In the genomic region with DNA sequence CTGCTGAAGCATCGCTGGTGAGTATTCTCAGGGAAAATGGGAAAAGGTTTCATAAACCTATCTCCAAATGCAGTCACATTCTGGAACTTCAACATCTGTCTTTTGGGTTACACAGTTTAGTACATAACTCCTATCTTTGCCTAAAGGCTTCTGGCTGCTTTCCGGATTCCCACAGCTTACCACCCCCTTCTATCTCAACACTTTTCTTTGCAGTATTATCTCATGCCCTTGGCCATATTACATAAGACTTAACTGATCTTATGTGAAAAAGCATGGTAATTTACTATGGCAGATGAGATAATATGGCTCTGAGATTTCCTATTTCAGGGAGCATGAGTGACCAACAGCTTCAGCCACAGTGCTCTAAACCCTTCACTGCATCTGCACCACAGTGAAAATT, we compare ENCODE assay signal across 22 cellular contexts.
A peak's percentile ranks its signal among the peaks of the same experiment; 100 is the strongest.
DNase-seq lines count a peak whose midpoint lies in the region; ATAC-seq and TF ChIP-seq lines count a peak whose summit lies in the region.
"Had no signal": no experiment of that assay in that cellular context is flagged by ENCODE, and none has a peak within 500 bp of the region (broad histone marks: within the 10 kb centered on the region; RNA-seq: fewer than 3 reads in every experiment).

No MANE protein-coding gene starts in this region.

- H3K4me2 ChIP-seq in SK-N-SH (no peak overlapping the region), PC-9 (no peak overlapping the region)
- H3K4me2 ChIP-seq: A549; BLaER1 treated with 17β-estradiol and CSF1 and Interleukin-3, amounts not matched to agents 10 nM and 100 nM had no signal

- DNase-seq in SK-N-SH (peak; percentile 24), SK-N-MC (ENCODE audit: low read depth, low spot score) (peak; percentile 83), PC-9 (no peak), NCI-H748 (lab: John Stamatoyannopoulos, UW; ENCODE audit: unreplicated experiment) (no peak)
- DNase-seq: AML-193; Caco-2; Calu3; CD4-positive, alpha-beta T cell; CD8-positive, alpha-beta T cell; DMS 273 treated with DMSO at 0.1 percent for 48 hours; DMS153; DMS53; DMS79; DND-41; EL; GDM1 had no signal

- 29% methylated on average over 2 of the region's 2 CpGs for WGBS in SK-N-SH (ENCODE audit: low lambda C conversion rate)

- no peak overlapping the region for H3K9ac ChIP-seq in SK-N-SH
- H3K9ac ChIP-seq in SK-N-MC (ENCODE audit: insufficient read length): no peak overlapping the region
- H3K9ac ChIP-seq: BLaER1 treated with 17β-estradiol and CSF1 and Interleukin-3, amounts not matched to agents 10 nM and 100 nM had no signal

- H3K9me3 ChIP-seq in SK-N-SH: 0 out of 2 replicates have a peak, but pooled peaks cover 2% of the 10 kb centered on the region
- H3K9me3 ChIP-seq in SK-N-MC (ENCODE audit: low read depth, low read length): no peaks in the 10 kb centered on the region
- H3K9me3 ChIP-seq in PC-9 (ENCODE audit: insufficient read depth, low read depth): no peaks in the 10 kb centered on the region; the same call in 1 of the 2 replicates
- H3K9me3 ChIP-seq: A549; BLaER1 treated with 17β-estradiol and CSF1 and Interleukin-3, amounts not matched to agents 10 nM and 100 nM; Caco-2 had no signal

- H3K4me1 ChIP-seq in SK-N-SH (ENCODE audit: control insufficient read depth in 1 of 2, insufficient read depth in 2 of 2, low read depth in 1 of 2, low read length in 1 of 2) (no peaks in the 10 kb centered on the region; a peak in 2 of 4 replicates), PC-9 (replicated peaks; ENCODE audit: insufficient read depth) (no peaks in the 10 kb centered on the region)
- H3K4me1 ChIP-seq: A549; BLaER1 treated with 17β-estradiol and CSF1 and Interleukin-3, amounts not matched to agents 10 nM and 100 nM; Caco-2 had no signal

- H3K27ac ChIP-seq in SK-N-SH (ENCODE audit: low read depth in 2 of 2, low read length in 1 of 2): no peak overlapping the region
- H3K27ac ChIP-seq in SK-N-MC: no peak overlapping the region
- no peak overlapping the region for H3K27ac ChIP-seq in PC-9
- H3K27ac ChIP-seq: 22Rv1; A549; BLaER1 treated with 17β-estradiol and CSF1 and Interleukin-3, amounts not matched to agents 10 nM and 100 nM; C4-2B had no signal

- TF ChIP-seq RAD21 in SK-N-SH (IDR thresholded peaks at IDR 0.05; ENCODE audit: low read length): no peak

- H3K36me3 ChIP-seq in SK-N-SH (replicated peaks in 1 of 2; ENCODE audit: control insufficient read depth in 1 of 2, insufficient read depth in 2 of 2, low read length in 1 of 2): no peaks in the 10 kb centered on the region
- H3K36me3 ChIP-seq in SK-N-MC (ENCODE audit: insufficient read depth, low read length): no peaks in the 10 kb centered on the region
- H3K36me3 ChIP-seq in PC-9 (ENCODE audit: low read depth): no peaks in the 10 kb centered on the region
- H3K36me3 ChIP-seq: BLaER1 treated with 17β-estradiol and CSF1 and Interleukin-3, amounts not matched to agents 10 nM and 100 nM had no signal

- no peak for TF ChIP-seq CTCF in SK-N-SH (IDR thresholded peaks at IDR 0.05)
- TF ChIP-seq CTCF in PC-9 (conservative IDR thresholded peaks at IDR 0.05): no peak

- H3K4me3 ChIP-seq in SK-N-SH (ENCODE audit: low read depth in 2 of 2, low read length in 1 of 2) (no peak overlapping the region), SK-N-MC (no peak overlapping the region), PC-9 (no peak overlapping the region)
- H3K4me3 ChIP-seq: A549; BLaER1 treated with 17β-estradiol and CSF1 and Interleukin-3, amounts not matched to agents 10 nM and 100 nM; GM12878 had no signal

- POLR2A ChIA-PET in SK-N-SH (lab: Yijun Ruan, JAX): no interaction called here
- POLR2A ChIA-PET in PC-9 (lab: Charles Lee; ENCODE audit: unreplicated experiment): interaction anchor here (0.6 kb wide), 1 partner anchor 16 kb away, joined by 4 read pairs; no protein-coding TSS in a partner anchor

- H3F3A ChIP-seq in SK-N-SH (replicated peaks; ENCODE audit: insufficient read depth) (no peaks in the 10 kb centered on the region), PC-9 (ENCODE audit: insufficient read depth, low read depth) (no peaks in the 10 kb centered on the region)

- CTCF ChIA-PET in SK-N-SH (lab: Yijun Ruan, JAX) (no interaction called here), PC-9 (lab: Charles Lee) (no interaction called here)

- H4K20me1 ChIP-seq in SK-N-SH (ENCODE audit: insufficient read depth) (no peaks in the 10 kb centered on the region), PC-9 (ENCODE audit: insufficient read depth) (no peaks in the 10 kb centered on the region)
- H4K20me1 ChIP-seq: BLaER1 treated with 17β-estradiol and CSF1 and Interleukin-3, amounts not matched to agents 10 nM and 100 nM had no signal

- H3K27me3 ChIP-seq in SK-N-SH (ENCODE audit: insufficient read depth) (no peaks in the 10 kb centered on the region), PC-9 (ENCODE audit: insufficient read depth, low read depth) (no peaks in the 10 kb centered on the region)
- H3K27me3 ChIP-seq: BLaER1 treated with 17β-estradiol and CSF1 and Interleukin-3, amounts not matched to agents 10 nM and 100 nM had no signal

- ATAC-seq in SK-N-SH treated with all-trans-retinoic acid at 6 μM for 48 hours: no peak
- ATAC-seq: A549; CD8-positive, alpha-beta T cell; GM12878 had no signal

- TF ChIP-seq EP300 in SK-N-SH (IDR thresholded peaks at IDR 0.05; ENCODE audit: borderline replicate concordance in 1 of 2, low read depth in 1 of 2, low read length in 1 of 2): no peak; a peak in 1 of 4 replicates

- H3K9me2 ChIP-seq in SK-N-SH (no peaks in the 10 kb centered on the region), PC-9 (ENCODE audit: insufficient read depth) (no peaks in the 10 kb centered on the region)

- intact Hi-C loops in PC-9 (cut with micrococcal nuclease; ENCODE audit: unreplicated experiment): no loop called here

- no peak overlapping the region for H2AFZ ChIP-seq in SK-N-SH (ENCODE audit: low read depth)
- no peak overlapping the region for H2AFZ ChIP-seq in PC-9

- no TSS peak for BruUV-seq in PC-9 (replicated peaks; lab: Mats Ljungman, UMichigan)

- no peaks in the 10 kb centered on the region for H3K79me2 ChIP-seq in SK-N-SH (ENCODE audit: insufficient read depth)
- H3K79me2 ChIP-seq in PC-9 (ENCODE audit: low read depth): no peaks in the 10 kb centered on the region

TF ChIP-seq in SK-N-SH, 30 proteins besides CTCF, POLR2A, EP300 and RAD21 (continues in another document):
- TF ChIP-seq ZBTB33 (IDR thresholded peaks at IDR 0.05; ENCODE audit: borderline replicate concordance, low read depth) (no peak), FOXJ3 (CRISPR knock-in tag; IDR thresholded peaks at IDR 0.05) (no peak), TAF1 (IDR thresholded peaks at IDR 0.05; ENCODE audit: borderline replicate concordance, low read depth, low read length) (no peak), RCOR1 (IDR thresholded peaks at IDR 0.05; ENCODE audit: low read length) (0 out of 2 replicates have a peak, but pooled peaks have one; percentile 19), GATA2 (CRISPR knock-in tag; IDR thresholded peaks at IDR 0.05) (peak; percentile 75)

TF ChIP-seq in SK-N-SH treated with all-trans-retinoic acid at 6 μM for 48 hours, 23 proteins besides CTCF, POLR2A, EP300 and RAD21:
- TF ChIP-seq, protein P1, sequence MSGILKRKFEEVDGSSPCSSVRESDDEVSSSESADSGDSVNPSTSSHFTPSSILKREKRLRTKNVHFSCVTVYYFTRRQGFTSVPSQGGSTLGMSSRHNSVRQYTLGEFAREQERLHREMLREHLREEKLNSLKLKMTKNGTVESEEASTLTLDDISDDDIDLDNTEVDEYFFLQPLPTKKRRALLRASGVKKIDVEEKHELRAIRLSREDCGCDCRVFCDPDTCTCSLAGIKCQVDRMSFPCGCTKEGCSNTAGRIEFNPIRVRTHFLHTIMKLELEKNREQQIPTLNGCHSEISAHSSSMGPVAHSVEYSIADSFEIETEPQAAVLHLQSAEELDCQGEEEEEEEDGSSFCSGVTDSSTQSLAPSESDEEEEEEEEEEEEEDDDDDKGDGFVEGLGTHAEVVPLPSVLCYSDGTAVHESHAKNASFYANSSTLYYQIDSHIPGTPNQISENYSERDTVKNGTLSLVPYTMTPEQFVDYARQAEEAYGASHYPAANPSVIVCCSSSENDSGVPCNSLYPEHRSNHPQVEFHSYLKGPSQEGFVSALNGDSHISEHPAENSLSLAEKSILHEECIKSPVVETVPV (CRISPR knock-in tag; IDR thresholded peaks at IDR 0.05): no peak
- no peak for TF ChIP-seq TOX (CRISPR knock-in tag; IDR thresholded peaks at IDR 0.05; ENCODE audit: borderline replicate concordance)
- TF ChIP-seq ESRRG (CRISPR knock-in tag; IDR thresholded peaks at IDR 0.05): no peak
- no peak for TF ChIP-seq ZFP30 (CRISPR knock-in tag; IDR thresholded peaks at IDR 0.05)
- TF ChIP-seq ZNF70 (CRISPR knock-in tag; IDR thresholded peaks at IDR 0.05): no peak
- TF ChIP-seq OSR1 (CRISPR knock-in tag; IDR thresholded peaks at IDR 0.05): no peak
- TF ChIP-seq POU6F1 (CRISPR knock-in tag; IDR thresholded peaks at IDR 0.05; ENCODE audit: borderline replicate concordance, low read depth): no peak
- no peak for TF ChIP-seq TCF4 (CRISPR knock-in tag; IDR thresholded peaks at IDR 0.05; ENCODE audit: borderline replicate concordance)
- no peak for TF ChIP-seq CSDC2 (CRISPR knock-in tag; IDR thresholded peaks at IDR 0.05)
- no peak for TF ChIP-seq RARB (CRISPR knock-in tag; IDR thresholded peaks at IDR 0.05)

Comparison
In these comparisons a context has a peak if more than half of its experiments do, and no peak if none do; other contexts are left out.
1. DNase-seq: peak in SK-N-SH (single experiment) and SK-N-MC (single experiment); none in PC-9 (0 of 2) and NCI-H748 (single experiment).